28 cellular contexts compared by ENCODE assay signal in the genomic region with DNA sequence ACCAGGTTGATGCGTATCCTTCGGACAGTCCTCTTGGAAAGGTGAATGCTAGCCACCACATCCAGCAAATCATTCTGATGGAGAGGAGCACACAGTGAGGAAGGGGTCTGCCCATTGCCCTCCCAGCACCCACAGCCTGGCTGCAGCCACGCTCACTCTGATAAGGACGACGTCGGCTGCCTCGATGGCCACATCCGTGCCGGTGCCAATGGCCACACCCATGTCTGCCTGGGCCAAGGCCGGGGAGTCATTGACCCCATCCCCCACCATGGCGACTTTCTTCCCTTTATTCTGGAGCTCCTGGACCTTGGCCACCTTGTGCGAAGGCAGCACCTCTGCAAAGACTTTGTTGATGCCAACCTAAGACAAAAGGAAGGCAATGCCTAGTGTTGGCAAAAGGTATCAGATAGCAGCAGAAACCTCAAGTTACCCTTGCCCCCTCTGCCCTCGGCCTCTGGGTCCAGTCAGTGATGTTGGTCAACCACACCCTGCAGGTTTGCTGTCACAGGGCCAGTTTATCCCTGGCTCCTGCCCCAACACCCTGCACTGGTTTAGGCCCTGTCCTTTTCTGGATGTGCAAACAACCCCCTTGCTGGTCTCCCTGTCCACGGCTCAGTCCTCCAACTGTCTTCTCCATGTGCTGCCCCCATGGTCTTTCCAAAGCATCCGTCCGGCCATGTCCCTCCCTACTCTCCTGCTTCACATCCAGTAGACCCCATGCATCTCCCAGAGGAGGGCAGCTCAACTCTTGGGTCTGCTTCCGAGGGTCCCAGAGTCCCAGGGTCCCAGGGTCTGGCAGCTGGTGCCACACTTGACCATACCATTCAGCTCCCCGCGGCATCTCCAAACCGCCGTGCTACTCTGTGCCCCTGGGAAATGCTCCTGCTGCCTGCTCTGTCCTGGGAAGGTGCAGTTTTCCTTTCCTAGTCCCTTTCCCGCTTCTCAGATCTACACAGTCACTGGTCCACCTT.
"Had no signal": no experiment of that assay in that cellular context is flagged by ENCODE, and none has a peak within 500 bp of the region (broad histone marks: within the 10 kb centered on the region; RNA-seq: fewer than 3 reads in every experiment).

No MANE protein-coding gene starts in this region.

- ATAC-seq: activated CD8-positive, alpha-beta T cell treated with anti-CD3 and anti-CD28 coated beads, Interleukin-2, amount 10 ng/mL, durations not matched to agents 7 days and 5 days; activated T-cell treated with anti-CD3 and anti-CD28 coated beads, Interleukin-2, amount 50 U/mL, for 4 hours; Panc1 had no signal

- H3K27ac Mint-ChIP-seq: activated CD4-positive, alpha-beta T cell treated with anti-CD3 and anti-CD28 coated beads, Interleukin-2, amount 10 ng/mL, durations not matched to agents 7 days and 5 days; activated CD8-positive, alpha-beta T cell treated with anti-CD3 and anti-CD28 coated beads, Interleukin-2, amount 10 ng/mL, durations not matched to agents 7 days and 5 days; activated naive CD8-positive, alpha-beta T cell treated with anti-CD3 and anti-CD28 coated beads for 36 hours; activated T-helper 1 cell treated with anti-CD3 and anti-CD28 coated beads, Interleukin-12 subunit alpha, Interleukin-12 subunit beta, Interleukin-2, Interleukin-4 antibody, amounts not matched to agents 30 ng/mL and 10 ng/mL and 1 ng/mL, durations not matched to agents 14 hours and 24 hours and 36 hours; T-helper 2 cell treated with Interferon-gamma antibody and Interleukin-4, amounts not matched to agents 5 μg/mL and 100 μg/mL, for 36 hours had no signal

- H3K27me3 Mint-ChIP-seq: activated CD4-positive, alpha-beta T cell treated with anti-CD3 and anti-CD28 coated beads, Interleukin-2, amount 10 ng/mL, durations not matched to agents 7 days and 5 days; activated naive CD8-positive, alpha-beta T cell treated with anti-CD3 and anti-CD28 coated beads for 36 hours had no signal

- DNase-seq: activated CD4-positive, alpha-beta T cell treated with anti-CD3 and anti-CD28 coated beads, Interleukin-2, amount 10 ng/mL, durations not matched to agents 7 days and 5 days; activated CD4-positive, alpha-beta T cell treated with anti-CD3 and anti-CD28 coated beads, Interleukin-2, amount 50 U/mL, for 48 hours; activated CD8-positive, alpha-beta memory T cell treated with anti-CD3 and anti-CD28 coated beads, Interleukin-2, amount 50 U/mL, for 4 hours; activated CD8-positive, alpha-beta T cell treated with anti-CD3 and anti-CD28 coated beads, Interleukin-2, amount 10 ng/mL, durations not matched to agents 7 days and 5 days; activated naive CD4-positive, alpha-beta T cell; activated naive CD4-positive, alpha-beta T cell treated with anti-CD3 and anti-CD28 coated beads, Interleukin-2, amount 50 U/mL, for 16 hours; activated naive CD8-positive, alpha-beta T cell treated with anti-CD3 and anti-CD28 coated beads for 36 hours; activated T-cell treated with anti-CD3 and anti-CD28 coated beads for 4 hours; activated T-cell treated with anti-CD3 and anti-CD28 coated beads, Interleukin-2, amount 50 U/mL, for 4 hours; amygdala; Kasumi-1; MG63; NCI-H1048; NCI-H1105 treated with DMSO at 0.1 percent for 48 hours; NCI-H1436; NCI-H1694; NCI-H1930; NCI-H2081 treated with DMSO at 0.1 percent for 48 hours; NCI-H345; NCI-H524 treated with DMSO at 0.1 percent for 48 hours; SHP77; SJCRH30 had no signal

- H3K27ac ChIP-seq: ascending aorta, cardiac muscle cell, SJCRH30, SK-N-MC had no signal

- H3K4me3 Mint-ChIP-seq: activated CD4-positive, alpha-beta T cell treated with anti-CD3 and anti-CD28 coated beads, Interleukin-2, amount 10 ng/mL, durations not matched to agents 7 days and 5 days; activated CD8-positive, alpha-beta T cell treated with anti-CD3 and anti-CD28 coated beads, Interleukin-2, amount 10 ng/mL, durations not matched to agents 7 days and 5 days; activated naive CD8-positive, alpha-beta T cell treated with anti-CD3 and anti-CD28 coated beads for 36 hours; activated T-cell treated with anti-CD3 and anti-CD28 coated beads, Interleukin-2, amount 50 U/mL, for 4 hours; activated T-helper 1 cell treated with anti-CD3 and anti-CD28 coated beads, Interleukin-12 subunit alpha, Interleukin-12 subunit beta, Interleukin-2, Interleukin-4 antibody, amounts not matched to agents 30 ng/mL and 10 ng/mL and 1 ng/mL, durations not matched to agents 14 hours and 24 hours and 36 hours; T-helper 2 cell treated with Interferon-gamma antibody and Interleukin-4, amounts not matched to agents 5 μg/mL and 100 μg/mL, for 36 hours had no signal

- H3K4me1 ChIP-seq: ascending aorta, SJCRH30 had no signal

- H3K36me3 Mint-ChIP-seq: activated naive CD8-positive, alpha-beta T cell treated with anti-CD3 and anti-CD28 coated beads for 36 hours had no signal

- H3K9me3 Mint-ChIP-seq: activated CD4-positive, alpha-beta T cell treated with anti-CD3 and anti-CD28 coated beads, Interleukin-2, amount 10 ng/mL, durations not matched to agents 7 days and 5 days; activated naive CD8-positive, alpha-beta T cell treated with anti-CD3 and anti-CD28 coated beads for 36 hours; activated T-cell treated with anti-CD3 and anti-CD28 coated beads, Interleukin-2, amount 50 U/mL, for 4 hours; activated T-helper 1 cell treated with anti-CD3 and anti-CD28 coated beads, Interleukin-12 subunit alpha, Interleukin-12 subunit beta, Interleukin-2, Interleukin-4 antibody, amounts not matched to agents 30 ng/mL and 10 ng/mL and 1 ng/mL, durations not matched to agents 14 hours and 24 hours and 36 hours; T-helper 2 cell treated with Interferon-gamma antibody and Interleukin-4, amounts not matched to agents 5 μg/mL and 100 μg/mL, for 36 hours had no signal

- H3K27me3 ChIP-seq: ascending aorta, cardiac muscle cell, MG63, SJCRH30 had no signal

- H3K4me3 ChIP-seq: ascending aorta, cardiac muscle cell, MG63, SJCRH30, SK-N-MC had no signal

- H3K36me3 ChIP-seq: cardiac muscle cell, MG63, SJCRH30 had no signal

- H3K9me3 ChIP-seq: ascending aorta, MG63, SJCRH30 had no signal
